20 cellular contexts compared by ENCODE assay signal in genomic region chr22:23909258-23909898, GRCh38. TPM values are rescaled to one million over a fixed set of nuclear protein-coding genes. Genes with fewer than 3 reads are reported as not detected.
DNase-seq lines count a peak whose midpoint lies in the region; ATAC-seq and TF ChIP-seq lines count a peak whose summit lies in the region.
"Had no signal": no experiment of that assay in that cellular context is flagged by ENCODE, and none has a peak within 500 bp of the region (broad histone marks: within the 10 kb centered on the region; RNA-seq: fewer than 3 reads in every experiment).

No MANE protein-coding gene starts in this region.

- H3K27me3 Mint-ChIP-seq in type B pancreatic cell: no peaks in the 10 kb centered on the region

- DNase-seq in MM.1S (peak; percentile 12), cerebellum (ENCODE audit: low spot score) (peak; percentile 70), left lobe of liver (ENCODE audit: low spot score) (peak; percentile 29), type B pancreatic cell (ENCODE audit: extremely low spot score, unreplicated experiment) (no peak)
- no peak for DNase-seq in effector CD8-positive, alpha-beta T cell (lab: John Stamatoyannopoulos, UW)
- DNase-seq: activated CD4-positive, alpha-beta T cell treated with anti-CD3 and anti-CD28 coated beads, Interleukin-2, amount 10 ng/mL, durations not matched to agents 24 days and 14 days; activated CD8-positive, alpha-beta memory T cell treated with anti-CD3 and anti-CD28 coated beads, Interleukin-2, amount 50 U/mL, for 4 hours; foreskin melanocyte; GDM1; lower lobe of right lung; naive B cell; NCI-H187; NCI-H446 treated with DMSO at 0.1 percent for 48 hours; stimulated activated CD4-positive, alpha-beta T cell treated with anti-CD3 and anti-CD28 coated beads, Interleukin-4, amount 100 ng/mL, for 4 hours; substantia nigra had no signal

- H3K27me3 ChIP-seq in MM.1S (replicated peaks; ENCODE audit: insufficient read depth, low read length): no peaks in the 10 kb centered on the region
- H3K27me3 ChIP-seq: BLaER1 had no signal

- H3K4me3 Mint-ChIP-seq in type B pancreatic cell: no peak overlapping the region
- H3K4me3 Mint-ChIP-seq: activated CD4-positive, alpha-beta T cell treated with anti-CD3 and anti-CD28 coated beads, Interleukin-2, amount 10 ng/mL, durations not matched to agents 24 days and 14 days had no signal

- no peak overlapping the region for H3K9ac ChIP-seq in MM.1S (ENCODE audit: low read length)
- H3K9ac ChIP-seq: BLaER1 had no signal

- no peak for TF ChIP-seq CTCF in MM.1S (IDR thresholded peaks at IDR 0.05; ENCODE audit: low read length)
- no peak for TF ChIP-seq CTCF in type B pancreatic cell (conservative IDR thresholded peaks at IDR 0.05)

- no peaks in the 10 kb centered on the region for H3K79me2 ChIP-seq in MM.1S (ENCODE audit: low read length)

- peak overlapping the region; percentile 2; the same call in 1 of the 2 replicates for H3K4me2 ChIP-seq in MM.1S (ENCODE audit: low read depth, low read length)
- H3K4me2 ChIP-seq: BLaER1 had no signal

- H3K4me3 ChIP-seq in MM.1S (ENCODE audit: low read length): no peak overlapping the region
- H3K4me3 ChIP-seq: BLaER1, lower lobe of right lung, skin epidermis had no signal

- no peaks in the 10 kb centered on the region for H4K20me1 ChIP-seq in MM.1S (ENCODE audit: insufficient read depth, low read length)
- H4K20me1 ChIP-seq: BLaER1 had no signal

- no peaks in the 10 kb centered on the region for H3K36me3 ChIP-seq in MM.1S (replicated peaks; ENCODE audit: insufficient read depth, low read length)
- H3K36me3 ChIP-seq: BLaER1, lower lobe of right lung had no signal

- no peaks in the 10 kb centered on the region for H3K9me3 ChIP-seq in MM.1S (replicated peaks; ENCODE audit: insufficient read depth, low read length)
- H3K9me3 ChIP-seq: BLaER1, lower lobe of right lung had no signal

- ATAC-seq in left lobe of liver (no peak), HG03039 (IDR thresholded peaks at IDR 0.05; ENCODE audit: unreplicated experiment) (no peak), HG02870 (IDR thresholded peaks at IDR 0.05; ENCODE audit: unreplicated experiment) (no peak)
- ATAC-seq: lower lobe of right lung had no signal

- H3K4me1 ChIP-seq in MM.1S (ENCODE audit: low read length): peaks cover 10% of the 10 kb centered on the region

- H2AFZ ChIP-seq in MM.1S (ENCODE audit: low read length): peak overlapping the region; percentile 66; the same call in 1 of the 2 replicates

- peaks cover 1% of the 10 kb centered on the region; the same call in 1 of the 2 replicates for H3F3A ChIP-seq in MM.1S (ENCODE audit: insufficient read depth, low read length)

- peaks cover 7% of the 10 kb centered on the region for H3K36me3 Mint-ChIP-seq in type B pancreatic cell
- H3K36me3 Mint-ChIP-seq: naive B cell had no signal

- H3K9me2 ChIP-seq in MM.1S (replicated peaks; ENCODE audit: insufficient read depth, low read length): no peaks in the 10 kb centered on the region

- no peak overlapping the region for H3K27ac ChIP-seq in MM.1S (ENCODE audit: low read length)
- H3K27ac ChIP-seq: BLaER1, lower lobe of right lung had no signal

- H3K4me1 Mint-ChIP-seq in type B pancreatic cell (ENCODE audit: unreplicated experiment): peaks cover 11% of the 10 kb centered on the region

- peaks cover 5% of the 10 kb centered on the region for H3K9me3 Mint-ChIP-seq in type B pancreatic cell
- H3K9me3 Mint-ChIP-seq: activated CD4-positive, alpha-beta T cell treated with anti-CD3 and anti-CD28 coated beads, Interleukin-2, amount 10 ng/mL, durations not matched to agents 24 days and 14 days; naive B cell had no signal

- H3K27ac Mint-ChIP-seq in type B pancreatic cell: peak overlapping the region; percentile 72
- H3K27ac Mint-ChIP-seq: activated CD4-positive, alpha-beta T cell treated with anti-CD3 and anti-CD28 coated beads, Interleukin-2, amount 10 ng/mL, durations not matched to agents 24 days and 14 days had no signal

RNA-seq across cellular contexts. Expression of gene MIF, which starts 15.2 kb away (rescaled TPM):
- total RNA-seq in cerebellum (95.4 TPM), left lobe of liver (81.5 TPM), type B pancreatic cell (ENCODE audit: low replicate concordance) (436 and 570 TPM in 2 replicates)

RNA-seq across cellular contexts. Expression of gene GSTT2B, which starts 51.6 kb away (rescaled TPM):
- total RNA-seq in cerebellum: 0.36 TPM
- 2.9 TPM for total RNA-seq in left lobe of liver
- 0.50 TPM in 1 of 2 replicates, not detected in the other for total RNA-seq in type B pancreatic cell (ENCODE audit: low replicate concordance)
- total RNA-seq: activated CD4-positive, alpha-beta T cell treated with anti-CD3 and anti-CD28 coated beads, Interleukin-2, amount 10 ng/mL, durations not matched to agents 24 days and 14 days had no signal

RNA-seq across cellular contexts. Expression of gene SLC2A11, which starts 51.7 kb away (rescaled TPM):
- total RNA-seq in cerebellum: 31.8 TPM
- total RNA-seq in left lobe of liver: 6.8 TPM
- 19.6 and 32.1 TPM in 2 replicates for total RNA-seq in type B pancreatic cell (ENCODE audit: low replicate concordance)

RNA-seq across cellular contexts. Expression of gene DDTL, which starts 57.3 kb away (rescaled TPM):
- total RNA-seq in cerebellum: 3.8 TPM
- total RNA-seq in left lobe of liver: not detected
- not detected in 2 replicates for total RNA-seq in type B pancreatic cell (ENCODE audit: low replicate concordance)
- total RNA-seq: chondrocyte had no signal

Comparison
In these comparisons a context has a peak if more than half of its experiments do, and no peak if none do; other contexts are left out.
1. DNase-seq: peak in MM.1S (single experiment), cerebellum (single experiment) and left lobe of liver (single experiment); none in type B pancreatic cell (single experiment) and effector CD8-positive, alpha-beta T cell (single experiment).